In genomic region chr22:23790819-23791736, GRCh38 we compare ENCODE assay signal across 15 cellular contexts. TPM values are rescaled to one million over a fixed set of nuclear protein-coding genes. Genes with fewer than 3 reads are reported as not detected.
A peak's percentile ranks its signal among the peaks of the same experiment; 100 is the strongest.
DNase-seq lines count a peak whose midpoint lies in the region; TF ChIP-seq lines count a peak whose summit lies in the region.
"Had no signal": no experiment of that assay in that cellular context is flagged by ENCODE, and none has a peak within 500 bp of the region (broad histone marks: within the 10 kb centered on the region; RNA-seq: fewer than 3 reads in every experiment).

No MANE protein-coding gene starts in this region.

- intact Hi-C loops in left ventricle myocardium inferior (cut with micrococcal nuclease) = no loop called here

- no peak for TF ChIP-seq CTCF in GM20000 (IDR thresholded peaks at IDR 0.05; ENCODE audit: extremely low read depth, missing control alignments)
- TF ChIP-seq CTCF in left ventricle myocardium inferior (IDR thresholded peaks at IDR 0.05; ENCODE audit: borderline replicate concordance) = no peak

- peaks cover 42% of the 10 kb centered on the region for H3K36me3 ChIP-seq in left ventricle myocardium inferior
- peaks cover 25 to 27% of the 10 kb centered on the region in 2 donors for H3K36me3 ChIP-seq in stomach smooth muscle (ENCODE audit: control insufficient read depth in 2 of 2, insufficient read depth in 2 of 2, low read length in 2 of 2)

- H3K27me3 ChIP-seq in left ventricle myocardium inferior (ENCODE audit: low read depth) (no peaks in the 10 kb centered on the region), stomach smooth muscle (ENCODE audit: control insufficient read depth in 1 of 2, insufficient read depth in 2 of 2, low read length in 2 of 2) (no peaks in the 10 kb centered on the region)

- H3K4me3 ChIP-seq in left ventricle myocardium inferior = no peak overlapping the region
- no peak overlapping the region for H3K4me3 ChIP-seq in stomach smooth muscle (ENCODE audit: low read length in 2 of 2)
- H3K4me3 ChIP-seq: psoas muscle had no signal

- peak overlapping the region; percentile 13 to 14 for H3K9ac ChIP-seq in stomach smooth muscle (ENCODE audit: low read length in 2 of 2)

- H3K9me3 ChIP-seq in left ventricle myocardium inferior (replicated peaks) (no peaks in the 10 kb centered on the region), stomach smooth muscle (ENCODE audit: control insufficient read depth in 2 of 2, low read length in 2 of 2) (no peaks in the 10 kb centered on the region)
- H3K9me3 ChIP-seq: psoas muscle had no signal

- H3K27ac ChIP-seq in angular gyrus (ENCODE audit: low read depth, low read length) (peak overlapping the region; percentile 14), left ventricle myocardium inferior (replicated peaks) (peak overlapping the region; percentile 1), stomach smooth muscle (ENCODE audit: low read length) (no peak overlapping the region)
- H3K27ac ChIP-seq: psoas muscle had no signal

- H3K4me1 ChIP-seq in left ventricle myocardium inferior = peaks cover 62% of the 10 kb centered on the region
- peaks cover 33% of the 10 kb centered on the region for H3K4me1 ChIP-seq in stomach smooth muscle (ENCODE audit: control insufficient read depth, insufficient read depth, low read length)

- DNase-seq in GM20000 (ENCODE audit: low spot score) (peak; percentile 2), left ventricle myocardium inferior (peak; percentile 69), superior temporal gyrus (ENCODE audit: extremely low spot score) (no peak), GOT3 (lab: John Stamatoyannopoulos, UW) (no peak)
- DNase-seq in stimulated activated naive CD4-positive, alpha-beta T cell (lab: John Stamatoyannopoulos, UW) = no peak
- DNase-seq: activated CD8-positive, alpha-beta T cell treated with anti-CD3 and anti-CD28 coated beads for 36 hours; DMS53; Kasumi-1; NCI-H2081; OCI-M1; psoas muscle; stimulated activated CD4-positive, alpha-beta T cell treated with anti-CD3 and anti-CD28 coated beads, Interleukin-4, amount 100 ng/mL, for 4 hours; stimulated activated naive CD8-positive, alpha-beta T cell treated with anti-CD3 and anti-CD28 coated beads, Interleukin-15, amount 100 ng/mL, for 72 hours had no signal

RNA-seq across cellular contexts. Expression of gene SMARCB1, which starts 4.3 kb away (rescaled TPM):
- total RNA-seq in left ventricle myocardium inferior = 52.0 TPM

RNA-seq across cellular contexts. Expression of gene MMP11, which starts 18.4 kb away (rescaled TPM):
- 16.9 TPM for total RNA-seq in left ventricle myocardium inferior

RNA-seq across cellular contexts. Expression of gene CHCHD10, which starts 23.3 kb away (rescaled TPM):
- total RNA-seq in left ventricle myocardium inferior = 1,446 TPM

RNA-seq across cellular contexts. Expression of gene C22orf15, which starts 28.3 kb away (rescaled TPM):
- total RNA-seq in left ventricle myocardium inferior = not detected

RNA-seq across cellular contexts. Expression of gene VPREB3, which starts 36.9 kb away (rescaled TPM):
- 0.69 TPM for total RNA-seq in left ventricle myocardium inferior
- total RNA-seq: activated CD8-positive, alpha-beta T cell treated with anti-CD3 and anti-CD28 coated beads for 36 hours had no signal

Comparison
In these comparisons a context has a peak if more than half of its experiments do, and no peak if none do; other contexts are left out.
1. DNase-seq: peak in GM20000 (single experiment) and left ventricle myocardium inferior (single experiment); none in superior temporal gyrus (single experiment), GOT3 (single experiment) and stimulated activated naive CD4-positive, alpha-beta T cell (0 of 6).